ENCODE assay signal across 13 cellular contexts in genomic region chr5:65014769-65015168, GRCh38.
DNase-seq lines count a peak whose midpoint lies in the region; ATAC-seq and TF ChIP-seq lines count a peak whose summit lies in the region.
"Had no signal": no experiment of that assay in that cellular context is flagged by ENCODE, and none has a peak within 500 bp of the region (broad histone marks: within the 10 kb centered on the region; RNA-seq: fewer than 3 reads in every experiment).

No MANE protein-coding gene starts in this region.

- H3K27ac Mint-ChIP-seq in CD8-positive, alpha-beta T cell, result no peak overlapping the region

- H3K4me2 ChIP-seq in fibroblast of lung (ENCODE audit: extremely low read depth, insufficient read depth, low read length), result peak overlapping the region; percentile 15

- H3K4me1 ChIP-seq in fibroblast of lung (ENCODE audit: control insufficient read depth, extremely low read depth, insufficient read depth, low read length) (no peaks in the 10 kb centered on the region), muscle layer of colon (ENCODE audit: insufficient read depth, low read length) (peaks cover 54% of the 10 kb centered on the region)
- no peaks in the 10 kb centered on the region for H3K4me1 ChIP-seq in CD8-positive, alpha-beta T cell (ENCODE audit: insufficient read depth, low read length)

- intact Hi-C loops in CD8-positive, alpha-beta T cell (cut with DNase I, micrococcal nuclease), result no loop called here

- CTCF ChIA-PET in CD8-positive, alpha-beta T cell (lab: Charles Lee), result no interaction called here

- H3K9me3 Mint-ChIP-seq in CD8-positive, alpha-beta T cell, result no peaks in the 10 kb centered on the region

- POLR2A ChIA-PET in CD8-positive, alpha-beta T cell (lab: Charles Lee), result no interaction called here

- H3K36me3 ChIP-seq in fibroblast of lung (ENCODE audit: control insufficient read depth, insufficient read depth, low read length), result no peaks in the 10 kb centered on the region
- no peaks in the 10 kb centered on the region for H3K36me3 ChIP-seq in muscle layer of colon (ENCODE audit: insufficient read depth, low read length)
- H3K36me3 ChIP-seq in CD8-positive, alpha-beta T cell (ENCODE audit: insufficient read depth, low read length), result no peaks in the 10 kb centered on the region

- TF ChIP-seq CTCF in fibroblast of lung (conservative IDR thresholded peaks at IDR 0.05 in 1 of 2, IDR thresholded peaks at IDR 0.05 in 1 of 2; ENCODE audit: low read depth in 1 of 2, low read length in 2 of 2), result no peak
- no peak for TF ChIP-seq CTCF in CD8-positive, alpha-beta T cell (IDR thresholded peaks at IDR 0.05)

- no peak overlapping the region for H2AFZ ChIP-seq in fibroblast of lung (ENCODE audit: low read length)

- peaks cover 12% of the 10 kb centered on the region for H3K36me3 Mint-ChIP-seq in CD8-positive, alpha-beta T cell

- H4K20me1 ChIP-seq in fibroblast of lung (ENCODE audit: control insufficient read depth, extremely low read depth, insufficient read depth, low read length), result no peaks in the 10 kb centered on the region

- DNase-seq in NCI-H69 (lab: John Stamatoyannopoulos, UW) (peak; percentile 42), fibroblast of lung (ENCODE audit: low read depth in 2 of 2) (peak in 1 of 2 donors; percentile 42), NCI-H187 (lab: John Stamatoyannopoulos, UW) (no peak), NCI-H2227 (lab: John Stamatoyannopoulos, UW; ENCODE audit: unreplicated experiment) (no peak), ecto neural progenitor cell (ENCODE audit: low spot score) (no peak)
- no peak for DNase-seq in CD8-positive, alpha-beta T cell
- DNase-seq: DMS53, NCI-H187 treated with DMSO at 0.1 percent for 48 hours, NCI-H2171 had no signal

- H3K79me2 ChIP-seq in fibroblast of lung (ENCODE audit: control insufficient read depth, insufficient read depth, low read length), result no peaks in the 10 kb centered on the region

- H3K27me3 Mint-ChIP-seq in CD8-positive, alpha-beta T cell (ENCODE audit: low read depth), result no peaks in the 10 kb centered on the region

- H3K27ac ChIP-seq in fibroblast of lung (ENCODE audit: insufficient read depth, low read length) (no peak overlapping the region), muscle layer of colon (ENCODE audit: low read depth, low read length) (peak overlapping the region; percentile 16)
- H3K27ac ChIP-seq in CD8-positive, alpha-beta T cell (ENCODE audit: low read depth, low read length), result no peak overlapping the region
- H3K27ac ChIP-seq: SK-N-MC had no signal

- no peak overlapping the region for H3K9ac ChIP-seq in fibroblast of lung (ENCODE audit: insufficient read depth, low read length)
- H3K9ac ChIP-seq in muscle layer of colon (ENCODE audit: low read length), result no peak overlapping the region

- ATAC-seq in CD8-positive, alpha-beta T cell, result no peak
- ATAC-seq: HCT116, K562 had no signal

- H3K4me3 ChIP-seq in fibroblast of lung (replicated peaks in 1 of 4; ENCODE audit: control extremely low read depth in 1 of 4, insufficient read depth in 1 of 4, low read depth in 3 of 4, low read length in 4 of 4), result no peak overlapping the region
- no peak overlapping the region for H3K4me3 ChIP-seq in muscle layer of colon (ENCODE audit: low read depth in 1 of 2, low read length in 2 of 2)
- no peak overlapping the region for H3K4me3 ChIP-seq in CD8-positive, alpha-beta T cell (ENCODE audit: low read depth, low read length)
- H3K4me3 ChIP-seq: K562, SK-N-MC had no signal

- H3K27me3 ChIP-seq in fibroblast of lung (ENCODE audit: control insufficient read depth, insufficient read depth, low read length) (no peaks in the 10 kb centered on the region), muscle layer of colon (ENCODE audit: control insufficient read depth in 1 of 2, insufficient read depth in 2 of 2, low read length in 2 of 2) (no peaks in the 10 kb centered on the region)
- H3K27me3 ChIP-seq in CD8-positive, alpha-beta T cell (ENCODE audit: insufficient read depth, low read length), result no peaks in the 10 kb centered on the region

- no peaks in the 10 kb centered on the region for H3K4me1 Mint-ChIP-seq in CD8-positive, alpha-beta T cell (ENCODE audit: low read depth)

- no peak overlapping the region for H3K4me3 Mint-ChIP-seq in CD8-positive, alpha-beta T cell

- H3K9me3 ChIP-seq in fibroblast of lung (ENCODE audit: control insufficient read depth, insufficient read depth, low read depth, low read length) (no peaks in the 10 kb centered on the region), muscle layer of colon (ENCODE audit: low read length) (no peaks in the 10 kb centered on the region)
- H3K9me3 ChIP-seq in CD8-positive, alpha-beta T cell (ENCODE audit: low read length), result no peaks in the 10 kb centered on the region
